1 cellular context compared by ENCODE assay signal in genomic region chr1:47235822-47236221, GRCh38.
TF ChIP-seq lines count a peak whose summit lies in the region.

No MANE protein-coding gene starts in this region.

TF ChIP-seq in GM12878, 131 proteins besides CTCF, POLR2A, EP300 and RAD21 (continued from another document):
- no peak for TF ChIP-seq REST (IDR thresholded peaks at IDR 0.05; ENCODE audit: low read depth, low read length)
- no peak for TF ChIP-seq GABPA (IDR thresholded peaks at IDR 0.05; ENCODE audit: low read depth)
- TF ChIP-seq ATF7 (IDR thresholded peaks at IDR 0.05; ENCODE audit: low read depth) = no peak
- TF ChIP-seq YY1 (IDR thresholded peaks at IDR 0.05; ENCODE audit: low read depth, low read length) = no peak
- no peak for TF ChIP-seq SPI1 (IDR thresholded peaks at IDR 0.05; ENCODE audit: borderline replicate concordance, insufficient read depth, low read depth, low read length)
- no peak for TF ChIP-seq HSF1 (IDR thresholded peaks at IDR 0.05; ENCODE audit: low read depth, low read length)
- TF ChIP-seq TBL1XR1 (IDR thresholded peaks at IDR 0.05; ENCODE audit: low read depth, low read length) = no peak
- no peak for TF ChIP-seq ZBTB4 (CRISPR knock-in tag; IDR thresholded peaks at IDR 0.05)
- TF ChIP-seq POU2F2 (IDR thresholded peaks at IDR 0.05; ENCODE audit: borderline replicate concordance, low read depth, low read length) = no peak
- no peak for TF ChIP-seq USF1 (IDR thresholded peaks at IDR 0.05; ENCODE audit: borderline replicate concordance, extremely low read length, insufficient read depth, low read depth, low read length)
- no peak for TF ChIP-seq KAT2A (conservative IDR thresholded peaks at IDR 0.05; ENCODE audit: control insufficient read depth, low read depth, low read length)
- no peak for TF ChIP-seq CEBPZ (IDR thresholded peaks at IDR 0.05; ENCODE audit: low read depth, low read length)
- TF ChIP-seq ZSCAN29 (IDR thresholded peaks at IDR 0.05) = no peak
TF ChIP-seq in GM12878: peak in this region for 0.
